Comparison of ENCODE assay signal across 34 cellular contexts in the genomic region with DNA sequence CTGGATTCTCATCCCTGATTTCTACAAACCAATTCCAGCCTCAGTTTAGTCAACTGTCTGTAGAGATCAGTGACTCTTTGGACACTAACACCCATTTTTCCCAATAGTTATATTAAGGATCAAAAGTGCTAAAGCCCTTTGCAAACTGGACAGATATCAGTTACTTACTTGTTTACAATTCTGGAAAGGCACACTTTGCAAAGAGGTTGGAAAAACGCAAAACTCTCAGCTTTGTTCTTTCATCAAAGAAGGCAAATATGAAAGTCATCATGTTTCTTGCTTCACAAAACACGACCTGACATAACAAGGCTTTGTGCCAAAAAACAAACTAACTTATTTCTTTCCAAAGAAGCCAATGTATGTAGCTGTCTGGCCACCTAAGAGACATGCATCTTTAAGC. TPM values are rescaled to one million over a fixed set of nuclear protein-coding genes. Genes with fewer than 3 reads are reported as not detected.
"Had no signal": no experiment of that assay in that cellular context is flagged by ENCODE, and none has a peak within 500 bp of the region (broad histone marks: within the 10 kb centered on the region; RNA-seq: fewer than 3 reads in every experiment).

No MANE protein-coding gene starts in this region.

- H3K9me3 ChIP-seq: adrenal gland had no signal

- H3K27me3 ChIP-seq: adrenal gland, cardiac muscle cell had no signal

- DNase-seq: activated B cell treated with CpG ODN at 0.5 μM for 24 hours; activated CD4-positive, alpha-beta memory T cell treated with anti-CD3 and anti-CD28 coated beads for 36 hours; activated CD4-positive, alpha-beta T cell treated with anti-CD3 and anti-CD28 coated beads for 4 hours; activated CD4-positive, alpha-beta T cell treated with anti-CD3 and anti-CD28 coated beads, Interleukin-2, amount 10 ng/mL, durations not matched to agents 24 days and 14 days; activated CD4-positive, alpha-beta T cell treated with anti-CD3 and anti-CD28 coated beads, Interleukin-2, amount 50 U/mL, for 1 hour; activated CD4-positive, alpha-beta T cell treated with anti-CD3 and anti-CD28 coated beads, Interleukin-2, amount 50 U/mL, for 4 hours; activated CD4-positive, CD25-positive, alpha-beta regulatory T cell treated with anti-CD3 and anti-CD28 coated beads, Interleukin-2, amount 50 U/mL, for 72 hours; activated CD8-positive, alpha-beta memory T cell treated with anti-CD3 and anti-CD28 coated beads, Interleukin-2, amount 50 U/mL, for 4 hours; activated CD8-positive, alpha-beta T cell treated with anti-CD3 and anti-CD28 coated beads for 36 hours; activated effector memory CD4-positive, alpha-beta T cell treated with anti-CD3 and anti-CD28 coated beads, Interleukin-2, amount 50 U/mL, for 16 hours; activated gamma-delta T cell treated with Interleukin-2 at 50 U/mL for 16 hours; activated naive CD4-positive, alpha-beta T cell; activated naive CD4-positive, alpha-beta T cell treated with anti-CD3 and anti-CD28 coated beads for 36 hours; activated naive CD4-positive, alpha-beta T cell treated with anti-CD3 and anti-CD28 coated beads, Interleukin-2, amount 50 U/mL, for 16 hours; activated naive CD8-positive, alpha-beta T cell treated with anti-CD3 and anti-CD28 coated beads for 36 hours; activated T-cell treated with anti-CD3 and anti-CD28 coated beads for 4 hours; activated T-cell treated with anti-CD3 and anti-CD28 coated beads, Interleukin-2, amount 50 U/mL, for 1 hour; activated T-cell treated with anti-CD3 and anti-CD28 coated beads, Interleukin-2, amount 50 U/mL, for 4 hours; activated T-cell treated with anti-CD3 and anti-CD28 coated beads, Interleukin-2, amount 50 U/mL, for 72 hours; adrenal gland; amniotic stem cell; aorta; SW 1271; T-helper 1 cell; T-helper 2 cell; T-helper 9 cell had no signal

- H3K36me3 ChIP-seq: adrenal gland, cardiac muscle cell had no signal

- H3K27ac ChIP-seq: cardiac muscle cell, VCaP had no signal

- FAIRE-seq: bronchial epithelial cell, TTC549 had no signal

- H3K4me3 ChIP-seq: adrenal gland, cardiac muscle cell had no signal

- ATAC-seq: activated CD8-positive, alpha-beta T cell treated with anti-CD3 and anti-CD28 coated beads for 36 hours; activated naive CD4-positive, alpha-beta T cell treated with anti-CD3 and anti-CD28 coated beads, Interleukin-2, amount 50 U/mL, for 72 hours; activated T-cell treated with anti-CD3 and anti-CD28 coated beads, Interleukin-2, amount 50 U/mL, for 4 hours; activated T-cell treated with anti-CD3 and anti-CD28 coated beads, Interleukin-2, amount 50 U/mL, for 72 hours; activated T-helper 17 cell treated with anti-CD3 and anti-CD28 coated beads, Interleukin-2, amount 50 U/mL, for 72 hours had no signal

RNA-seq across cellular contexts. Expression of a gene that starts 26.1 kb away (rescaled TPM):
- total RNA-seq: activated B cell treated with CpG ODN at 0.5 μM for 24 hours; activated CD4-positive, alpha-beta memory T cell treated with anti-CD3 and anti-CD28 coated beads for 36 hours; activated CD4-positive, alpha-beta T cell treated with anti-CD3 and anti-CD28 coated beads, Interleukin-2, amount 10 ng/mL, durations not matched to agents 24 days and 14 days; activated CD8-positive, alpha-beta memory T cell treated with anti-CD3 and anti-CD28 coated beads for 36 hours; activated CD8-positive, alpha-beta T cell treated with anti-CD3 and anti-CD28 coated beads for 36 hours; activated naive CD4-positive, alpha-beta T cell treated with anti-CD3 and anti-CD28 coated beads for 36 hours; activated naive CD4-positive, alpha-beta T cell treated with anti-CD3 and anti-CD28 coated beads, Interleukin-2, amount 50 U/mL, for 72 hours; activated naive CD8-positive, alpha-beta T cell treated with anti-CD3 and anti-CD28 coated beads for 36 hours; activated T-helper 1 cell treated with anti-CD3 and anti-CD28 coated beads, Interleukin-12 subunit alpha, Interleukin-12 subunit beta, Interleukin-2, Interleukin-4 antibody, amounts not matched to agents 30 ng/mL and 10 ng/mL and 1 ng/mL, durations not matched to agents 14 hours and 24 hours and 36 hours; activated T-helper 17 cell treated with anti-CD3 and anti-CD28 coated beads, Interleukin-2, amount 50 U/mL, for 72 hours; bronchial epithelial cell had no signal
